ENCODE assay signal across 16 cellular contexts in the genomic region with DNA sequence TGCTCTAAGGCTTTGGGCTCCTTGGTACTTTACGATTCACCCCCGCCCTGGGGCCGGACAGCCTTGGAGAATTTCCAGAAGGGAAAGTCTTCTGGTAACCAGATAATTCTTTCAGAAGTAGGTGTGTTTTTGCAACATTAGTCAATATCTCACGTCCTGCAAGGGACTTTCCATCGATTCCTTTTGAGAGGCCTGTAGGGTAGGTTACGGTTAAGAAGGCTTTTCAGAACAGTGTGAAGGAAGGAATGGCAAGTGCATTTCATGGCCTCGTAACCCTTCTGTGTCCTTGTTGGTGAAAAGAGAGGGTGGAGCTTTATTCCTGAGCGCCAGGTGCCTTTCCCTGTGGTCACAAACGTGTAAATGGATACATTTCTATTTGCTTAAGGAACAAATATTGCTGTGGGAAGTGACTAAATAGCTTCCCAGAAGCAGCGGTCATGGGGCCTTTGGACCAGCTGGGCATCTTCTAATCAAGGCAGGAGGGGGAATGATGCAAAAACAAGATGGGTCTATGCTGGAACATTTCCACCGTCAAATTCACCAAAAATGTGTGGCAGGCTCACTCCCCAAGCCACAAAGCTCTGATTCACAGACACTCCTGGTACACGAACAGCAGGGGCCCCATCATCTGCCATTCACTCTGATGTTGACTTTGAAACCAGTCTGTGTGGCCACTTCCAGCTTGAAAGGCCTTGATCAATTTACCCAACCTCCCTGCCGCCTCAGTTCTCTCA.
DNase-seq lines count a peak whose midpoint lies in the region; ATAC-seq and TF ChIP-seq lines count a peak whose summit lies in the region.
"Had no signal": no experiment of that assay in that cellular context is flagged by ENCODE, and none has a peak within 500 bp of the region (broad histone marks: within the 10 kb centered on the region; RNA-seq: fewer than 3 reads in every experiment).

No MANE protein-coding gene starts in this region.

- DNase-seq in COR-L47 (lab: John Stamatoyannopoulos, UW) (peak; percentile 37), NCI-H1417 (lab: John Stamatoyannopoulos, UW) (peak; percentile 85 to 92 (median 88)), NCI-H69 (lab: John Stamatoyannopoulos, UW) (peak; percentile 63), choroid plexus epithelial cell (ENCODE audit: low read depth) (peak; percentile 16), MG63 (no peak), pons (ENCODE audit: low spot score) (no peak)
- no peak for DNase-seq in stimulated activated CD4-positive, alpha-beta T cell treated with anti-CD3 and anti-CD28 coated beads, Interleukin-2, amount 100 ng/mL, for 24 hours
- DNase-seq in activated naive CD4-positive, alpha-beta T cell treated with anti-CD3 and anti-CD28 coated beads, Interleukin-2, amount 50 U/mL, for 72 hours (ENCODE audit: low spot score in 2 of 2) = no peak
- DNase-seq: activated CD4-positive, CD25-positive, alpha-beta regulatory T cell treated with anti-CD3 and anti-CD28 coated beads, Interleukin-2, amount 50 U/mL, for 72 hours; activated naive CD8-positive, alpha-beta T cell treated with anti-CD3 and anti-CD28 coated beads for 36 hours; Caco-2; H7; NCI-H1930; sigmoid colon; stimulated activated naive B cell treated with anti-CD40 and anti-IgM and Interleukin-4, amounts not matched to agents 10 μg/mL and 1 μg/mL and 100 μg/mL, for 72 hours had no signal

- H3K27me3 ChIP-seq in MG63 = no peaks in the 10 kb centered on the region; the same call in 1 of the 2 replicates

- H3K36me3 Mint-ChIP-seq in activated naive CD4-positive, alpha-beta T cell treated with anti-CD3 and anti-CD28 coated beads, Interleukin-2, amount 50 U/mL, for 72 hours = no peaks in the 10 kb centered on the region
- H3K36me3 Mint-ChIP-seq: activated naive CD8-positive, alpha-beta T cell treated with anti-CD3 and anti-CD28 coated beads for 36 hours had no signal

- TF ChIP-seq CTCF in choroid plexus epithelial cell (conservative IDR thresholded peaks at IDR 0.05; ENCODE audit: low read depth, low read length) = no peak

- H3K9me3 ChIP-seq in MG63 = no peaks in the 10 kb centered on the region
- H3K9me3 ChIP-seq: Caco-2, neutrophil, sigmoid colon had no signal

- H3K36me3 ChIP-seq in MG63 = no peaks in the 10 kb centered on the region
- H3K36me3 ChIP-seq: neutrophil, sigmoid colon had no signal

- ATAC-seq in activated naive CD4-positive, alpha-beta T cell treated with anti-CD3 and anti-CD28 coated beads, Interleukin-2, amount 50 U/mL, for 72 hours = no peak
- ATAC-seq: stimulated activated naive B cell treated with anti-CD40 and anti-IgM and Interleukin-4, amounts not matched to agents 10 μg/mL and 1 μg/mL and 100 μg/mL, for 72 hours had no signal

- no peak overlapping the region for H3K27ac Mint-ChIP-seq in activated naive CD4-positive, alpha-beta T cell treated with anti-CD3 and anti-CD28 coated beads, Interleukin-2, amount 50 U/mL, for 72 hours
- H3K27ac Mint-ChIP-seq: activated naive CD8-positive, alpha-beta T cell treated with anti-CD3 and anti-CD28 coated beads for 36 hours; stimulated activated naive B cell treated with anti-CD40 and anti-IgM and Interleukin-4, amounts not matched to agents 10 μg/mL and 1 μg/mL and 100 μg/mL, for 72 hours had no signal

- no peaks in the 10 kb centered on the region for H3K9me3 Mint-ChIP-seq in activated naive CD4-positive, alpha-beta T cell treated with anti-CD3 and anti-CD28 coated beads, Interleukin-2, amount 50 U/mL, for 72 hours
- H3K9me3 Mint-ChIP-seq: activated naive CD8-positive, alpha-beta T cell treated with anti-CD3 and anti-CD28 coated beads for 36 hours had no signal

- no peak overlapping the region for H3K4me3 ChIP-seq in choroid plexus epithelial cell (ENCODE audit: low read depth, low read length)
- H3K4me3 ChIP-seq in MG63 = no peak overlapping the region
- H3K4me3 ChIP-seq: sigmoid colon had no signal

Comparison
In these comparisons a context has a peak if more than half of its experiments do, and no peak if none do; other contexts are left out.
1. DNase-seq: peak in COR-L47 (single experiment), NCI-H1417 (3 of 3), NCI-H69 (single experiment) and choroid plexus epithelial cell (single experiment); none in MG63 (single experiment), pons (single experiment), stimulated activated CD4-positive, alpha-beta T cell treated with anti-CD3 and anti-CD28 coated beads, Interleukin-2, amount 100 ng/mL, for 24 hours (0 of 2) and activated naive CD4-positive, alpha-beta T cell treated with anti-CD3 and anti-CD28 coated beads, Interleukin-2, amount 50 U/mL, for 72 hours (0 of 2).